In the genomic region with DNA sequence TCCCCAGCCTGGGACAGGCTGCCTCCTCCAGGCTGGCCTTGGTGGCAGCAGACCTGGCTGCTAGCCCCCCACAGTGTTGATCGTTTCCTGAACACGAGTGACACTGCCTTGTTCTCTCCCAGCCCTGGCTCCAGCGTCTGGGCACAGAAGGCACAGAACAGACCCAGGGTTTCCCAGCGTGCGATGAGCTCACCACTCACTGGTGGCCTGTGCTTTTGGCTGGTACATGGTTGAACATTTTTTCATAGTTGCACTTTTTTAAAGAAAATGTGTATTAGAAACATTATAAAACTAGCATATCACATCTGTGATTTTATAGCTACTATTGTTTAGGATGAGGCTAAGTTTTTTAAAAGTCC, we compare ENCODE assay signal across 27 cellular contexts. TPM values are rescaled to one million over a fixed set of nuclear protein-coding genes. Genes with fewer than 3 reads are reported as not detected.
DNase-seq lines count a peak whose midpoint lies in the region; ATAC-seq and TF ChIP-seq lines count a peak whose summit lies in the region.
"Had no signal": no experiment of that assay in that cellular context is flagged by ENCODE, and none has a peak within 500 bp of the region (broad histone marks: within the 10 kb centered on the region; RNA-seq: fewer than 3 reads in every experiment).

No MANE protein-coding gene starts in this region.

- DNase-seq in chondrocyte (ENCODE audit: low spot score) (no peak), psoas muscle (no peak), C1 segment of cervical spinal cord (lab: John Stamatoyannopoulos, UW) (no peak), GM19240 (ENCODE audit: insufficient read length, low spot score) (no peak), NCI-H146 (lab: John Stamatoyannopoulos, UW) (no peak), NCI-H2171 (lab: John Stamatoyannopoulos, UW) (no peak)
- DNase-seq: activated CD4-positive, alpha-beta T cell treated with anti-CD3 and anti-CD28 coated beads, Interleukin-2, amount 10 ng/mL, durations not matched to agents 24 days and 14 days; activated CD8-positive, alpha-beta memory T cell treated with anti-CD3 and anti-CD28 coated beads, Interleukin-2, amount 50 U/mL, for 4 hours; activated effector memory CD4-positive, alpha-beta T cell treated with anti-CD3 and anti-CD28 coated beads, Interleukin-2, amount 50 U/mL, for 16 hours; CD4-positive, alpha-beta memory T cell; hippocampal formation; mammary epithelial cell; MM.1S; NCI-H1694; NCI-H226; NCI-H82; PC-9; stimulated activated CD4-positive, alpha-beta T cell treated with anti-CD3 and anti-CD28 coated beads, Interleukin-4, amount 100 ng/mL, for 4 hours had no signal

- H3K4me2 ChIP-seq in BLaER1: peak overlapping the region; percentile 25; the same call in 1 of the 2 replicates
- H3K4me2 ChIP-seq: PC-9 had no signal

- no peak overlapping the region for H3K27ac ChIP-seq in BLaER1
- H3K27ac ChIP-seq in liver (ENCODE audit: low read depth in 1 of 2, low read length in 2 of 2): peak overlapping the region; percentile 32 to 65
- peak overlapping the region; percentile 71 for H3K27ac ChIP-seq in psoas muscle
- H3K27ac ChIP-seq: breast epithelium, PC-9, prostate gland, vagina had no signal

- peak overlapping the region; percentile 15 for H3K27ac Mint-ChIP-seq in chondrocyte (ENCODE audit: unreplicated experiment)
- H3K27ac Mint-ChIP-seq: activated CD4-positive, alpha-beta T cell treated with anti-CD3 and anti-CD28 coated beads, Interleukin-2, amount 10 ng/mL, durations not matched to agents 24 days and 14 days; CD4-positive, alpha-beta memory T cell; naive thymus-derived CD8-positive, alpha-beta T cell; T-helper 1 cell treated with Interleukin-12 subunit alpha and Interleukin-12 subunit beta and Interleukin-4 antibody, amounts not matched to agents 30 μg/mL and 1 μg/mL, for 36 hours had no signal

- H3K27me3 Mint-ChIP-seq in chondrocyte (ENCODE audit: low read depth): peaks cover 2% of the 10 kb centered on the region
- H3K27me3 Mint-ChIP-seq: activated CD4-positive, alpha-beta T cell treated with anti-CD3 and anti-CD28 coated beads, Interleukin-2, amount 10 ng/mL, durations not matched to agents 24 days and 14 days had no signal

- 78% methylated on average over 5 of the region's 5 CpGs for WGBS in liver
- WGBS in psoas muscle, 3 donors: 12 to 30% (median 24%) methylated on average over 5 of the region's 5 CpGs

- no peak overlapping the region for H3K9ac ChIP-seq in BLaER1
- no peak overlapping the region for H3K9ac ChIP-seq in liver (ENCODE audit: low read depth in 1 of 2, low read length in 2 of 2)

- H3K4me1 Mint-ChIP-seq in chondrocyte (ENCODE audit: low read depth): peaks cover 61% of the 10 kb centered on the region
- H3K4me1 Mint-ChIP-seq: activated CD4-positive, alpha-beta T cell treated with anti-CD3 and anti-CD28 coated beads, Interleukin-2, amount 10 ng/mL, durations not matched to agents 24 days and 14 days; CD4-positive, alpha-beta memory T cell; naive thymus-derived CD8-positive, alpha-beta T cell had no signal

- H3K9me3 Mint-ChIP-seq in chondrocyte (ENCODE audit: low read depth): no peaks in the 10 kb centered on the region
- H3K9me3 Mint-ChIP-seq: activated CD4-positive, alpha-beta T cell treated with anti-CD3 and anti-CD28 coated beads, Interleukin-2, amount 10 ng/mL, durations not matched to agents 24 days and 14 days; CD4-positive, alpha-beta memory T cell; naive thymus-derived CD8-positive, alpha-beta T cell; T-helper 1 cell treated with Interleukin-12 subunit alpha and Interleukin-12 subunit beta and Interleukin-4 antibody, amounts not matched to agents 30 μg/mL and 1 μg/mL, for 36 hours had no signal

- peaks cover 42% of the 10 kb centered on the region for H3K4me1 ChIP-seq in BLaER1
- peaks cover 11 to 65% (median 40%) of the 10 kb centered on the region in 4 donors for H3K4me1 ChIP-seq in liver (ENCODE audit: control insufficient read depth in 4 of 4, insufficient read depth in 4 of 4, low read length in 3 of 4)
- H3K4me1 ChIP-seq in psoas muscle: peaks cover 59% of the 10 kb centered on the region
- H3K4me1 ChIP-seq: breast epithelium, prostate gland, vagina had no signal

- no peaks in the 10 kb centered on the region for H3K36me3 Mint-ChIP-seq in chondrocyte (ENCODE audit: low read depth)
- H3K36me3 Mint-ChIP-seq: CD4-positive, alpha-beta memory T cell; naive thymus-derived CD8-positive, alpha-beta T cell had no signal

- H3K9me3 ChIP-seq in BLaER1: no peaks in the 10 kb centered on the region
- H3K9me3 ChIP-seq in liver (ENCODE audit: control insufficient read depth in 4 of 4, low read length in 3 of 4): no peaks in the 10 kb centered on the region
- H3K9me3 ChIP-seq in psoas muscle: no peaks in the 10 kb centered on the region
- H3K9me3 ChIP-seq: breast epithelium, prostate gland, vagina had no signal

- H3K27me3 ChIP-seq in BLaER1: no peaks in the 10 kb centered on the region
- no peaks in the 10 kb centered on the region for H3K27me3 ChIP-seq in liver (ENCODE audit: control insufficient read depth in 4 of 4, insufficient read depth in 4 of 4, low read length in 3 of 4)
- H3K27me3 ChIP-seq in psoas muscle (ENCODE audit: insufficient read depth in 3 of 3, low read length in 2 of 3): no peaks in the 10 kb centered on the region
- H3K27me3 ChIP-seq: breast epithelium, vagina had no signal

- H3K4me3 ChIP-seq in BLaER1 (no peak overlapping the region), liver (ENCODE audit: low read depth in 1 of 3, low read length in 3 of 3) (no peak overlapping the region), psoas muscle (no peak overlapping the region)
- H3K4me3 ChIP-seq: breast epithelium, PC-9, prostate gland, vagina had no signal

- TF ChIP-seq CTCF in chondrocyte (IDR thresholded peaks at IDR 0.05) (no peak), liver (IDR thresholded peaks at IDR 0.05; ENCODE audit: low read depth, low read length, missing input control) (no peak), psoas muscle (IDR thresholded peaks at IDR 0.05) (no peak)

- peak in 1 of 4 donors; percentile 11 for ATAC-seq in psoas muscle
- ATAC-seq: naive thymus-derived CD8-positive, alpha-beta T cell had no signal

- intact Hi-C loops in psoas muscle (cut with DNase I): loop anchor here (10.0 kb wide), 2 partner anchors 179 to 259 kb away; partner anchors contain the start of gene STEAP3 (in 1 of the 2)

- H4K20me1 ChIP-seq in BLaER1: no peaks in the 10 kb centered on the region

- no peak for TF ChIP-seq RAD21 in liver (IDR thresholded peaks at IDR 0.05)

- H3K36me3 ChIP-seq in BLaER1: no peaks in the 10 kb centered on the region
- H3K36me3 ChIP-seq in liver (ENCODE audit: control insufficient read depth in 4 of 4, insufficient read depth in 3 of 4, low read depth in 1 of 4, low read length in 3 of 4): no peaks in the 10 kb centered on the region
- H3K36me3 ChIP-seq in psoas muscle (ENCODE audit: insufficient read depth in 1 of 2, low read depth in 1 of 2): no peaks in the 10 kb centered on the region
- H3K36me3 ChIP-seq: breast epithelium, prostate gland, vagina had no signal

- no peak overlapping the region for H3K4me3 Mint-ChIP-seq in chondrocyte (ENCODE audit: unreplicated experiment)
- H3K4me3 Mint-ChIP-seq: activated CD4-positive, alpha-beta T cell treated with anti-CD3 and anti-CD28 coated beads, Interleukin-2, amount 10 ng/mL, durations not matched to agents 24 days and 14 days; CD4-positive, alpha-beta memory T cell; naive thymus-derived CD8-positive, alpha-beta T cell; T-helper 1 cell treated with Interleukin-12 subunit alpha and Interleukin-12 subunit beta and Interleukin-4 antibody, amounts not matched to agents 30 μg/mL and 1 μg/mL, for 36 hours had no signal

TF ChIP-seq in liver, 16 proteins besides CTCF, POLR2A, EP300 and RAD21:
- TF ChIP-seq YY1 (IDR thresholded peaks at IDR 0.05): no peak
- no peak for TF ChIP-seq JUND (IDR thresholded peaks at IDR 0.05)
- TF ChIP-seq FOXA1 (IDR thresholded peaks at IDR 0.05): no peak
- no peak for TF ChIP-seq HNF4A (conservative IDR thresholded peaks at IDR 0.05)
TF ChIP-seq in liver: peak in this region for 0.

RNA-seq across cellular contexts. Expression of gene SCTR, which starts 40.9 kb away (rescaled TPM):
- total RNA-seq in chondrocyte (not detected in 3 replicates), liver (under 1 TPM; 0.17 to 0.28 TPM), psoas muscle (1 to 10 TPM in 1 of 4 donors, under 1 TPM in 1, not detected in 2; 0.57 to 1.3 TPM)
- polyA plus RNA-seq in liver (under 1 TPM; 0.31 to 0.47 TPM), psoas muscle (under 1 TPM in 1 of 3 donors, not detected in 2; 0.12 TPM)
- total RNA-seq: activated CD4-positive, alpha-beta T cell treated with anti-CD3 and anti-CD28 coated beads, Interleukin-2, amount 10 ng/mL, durations not matched to agents 24 days and 14 days; breast epithelium; CD4-positive, alpha-beta memory T cell; endothelial cell of umbilical vein; H4; mammary epithelial cell; naive thymus-derived CD8-positive, alpha-beta T cell; PC-9; prostate gland; vagina had no signal
- polyA plus RNA-seq: CD4-positive, alpha-beta memory T cell; endothelial cell of umbilical vein; mammary epithelial cell; naive thymus-derived CD8-positive, alpha-beta T cell had no signal

RNA-seq across cellular contexts. Expression of gene TMEM37, which starts 51.7 kb away (rescaled TPM):
- total RNA-seq in chondrocyte (0.36 to 1.1 TPM (median 0.77 TPM) in 3 replicates), liver (10 to 100 TPM; 17.6 to 30.3 TPM), psoas muscle (1 to 10 TPM in 3 of 4 donors, under 1 TPM in 1; 0.96 to 3.9 (median 1.4) TPM)
- polyA plus RNA-seq in liver (100 to 1,000 TPM in 1 of 2 donors, 10 to 100 TPM in 1; 44.5 to 125 TPM), psoas muscle (under 1 TPM; 0.60 to 0.96 (median 0.90) TPM)
- total RNA-seq: activated CD4-positive, alpha-beta T cell treated with anti-CD3 and anti-CD28 coated beads, Interleukin-2, amount 10 ng/mL, durations not matched to agents 24 days and 14 days; mammary epithelial cell had no signal
- polyA plus RNA-seq: CD4-positive, alpha-beta memory T cell; naive thymus-derived CD8-positive, alpha-beta T cell had no signal
